Comparison of ENCODE assay signal across 7 cellular contexts in genomic region chr7:67666359-67666758, GRCh38.
DNase-seq lines count a peak whose midpoint lies in the region; ATAC-seq, FAIRE-seq and TF ChIP-seq lines count a peak whose summit lies in the region.
"Not testable (repeated sequence)": the region's sequence is repeated elsewhere in the genome, so short reads cannot be mapped to it uniquely, and the experiment has no call there.

No MANE protein-coding gene starts in this region.

- WGBS in right lobe of liver (ENCODE audit: insufficient coverage, low coverage, low lambda C conversion rate, missing lambda C conversion rate): 4% methylated on average over 2 of the region's 4 CpGs
- 39% methylated on average over 4 of the region's 4 CpGs for WGBS in prostate gland

- not testable (repeated sequence) for H3K4me1 ChIP-seq in right lobe of liver; prostate gland (replicated peaks)

- intact Hi-C loops in right lobe of liver (cut with DNase I); prostate gland (cut with DNase I): not testable (repeated sequence)

- not testable (repeated sequence) for TF ChIP-seq POLR2A in right lobe of liver (IDR thresholded peaks at IDR 0.05); prostate gland (IDR thresholded peaks at IDR 0.05)

- not testable (repeated sequence) for H3K27me3 ChIP-seq in bronchial epithelial cell (ENCODE audit: control insufficient read depth, insufficient read depth, low read length); right lobe of liver; prostate gland (replicated peaks; ENCODE audit: insufficient read depth)

- peak; percentile 90 to 97 (median 92) for ATAC-seq in right lobe of liver

- H3K27ac ChIP-seq in C4-2B: peak overlapping the region; percentile 59; the same call in 1 of the 2 replicates
- H3K27ac ChIP-seq in right lobe of liver, prostate gland: not testable (repeated sequence)

- not testable (repeated sequence) for H3K36me3 ChIP-seq in bronchial epithelial cell (ENCODE audit: control insufficient read depth, insufficient read depth, low read length); right lobe of liver; prostate gland

- not testable (repeated sequence) for H3K4me3 ChIP-seq in bronchial epithelial cell (ENCODE audit: low read depth, low read length); right lobe of liver; prostate gland

- TF ChIP-seq CTCF in C4-2B (conservative IDR thresholded peaks at IDR 0.05); bronchial epithelial cell (IDR thresholded peaks at IDR 0.05; ENCODE audit: insufficient read depth, low read length, severe bottlenecking); right lobe of liver (IDR thresholded peaks at IDR 0.05); prostate gland (IDR thresholded peaks at IDR 0.05): not testable (repeated sequence)

- not testable (repeated sequence) for H3K9me3 ChIP-seq in right lobe of liver, prostate gland

- not testable (repeated sequence) for FAIRE-seq in bronchial epithelial cell (lab: Jason Lieb, UNC)

- DNase-seq in NCI-H1092 (lab: John Stamatoyannopoulos, UW) (peak; percentile 43), NCI-H2081 (lab: John Stamatoyannopoulos, UW) (peak; percentile 49 to 81), NCI-H69 (lab: John Stamatoyannopoulos, UW) (peak; percentile 51), bronchial epithelial cell (ENCODE audit: low read depth) (peak; percentile 2), right lobe of liver (peak in 1 of 3 donors; percentile 51), prostate gland (ENCODE audit: low spot score) (peak; percentile 20)
